Comparison of ENCODE assay signal across 8 cellular contexts in genomic region chr6:90294989-90295853, GRCh38. TPM values are rescaled to one million over a fixed set of nuclear protein-coding genes. Genes with fewer than 3 reads are reported as not detected.
DNase-seq lines count a peak whose midpoint lies in the region; ATAC-seq, FAIRE-seq and TF ChIP-seq lines count a peak whose summit lies in the region.

No MANE protein-coding gene starts in this region.

- H3K4me1 ChIP-seq in IMR-90 (ENCODE audit: control insufficient read depth, insufficient read depth, low read length), result no peaks in the 10 kb centered on the region; the same call in 1 of the 2 replicates

- H2BK15ac ChIP-seq in IMR-90 (ENCODE audit: low read depth, low read length), result no peak overlapping the region

- H2AK5ac ChIP-seq in IMR-90 (ENCODE audit: low read depth, low read length), result no peak overlapping the region

- no peak overlapping the region; a peak in 1 of 4 replicates for H4K8ac ChIP-seq in IMR-90 (ENCODE audit: low read depth in 2 of 2, low read length in 2 of 2)

- peak overlapping the region; percentile 72 for H3K23ac ChIP-seq in IMR-90 (ENCODE audit: low read depth, low read length)

- DNase-seq in GM12891 (ENCODE audit: insufficient read length, low spot score) (peak; percentile 24), IMR-90 (peak; percentile 43), ecto neural progenitor cell (ENCODE audit: low spot score) (peak; percentile 60), lung microvascular endothelial cell (ENCODE audit: low read depth in 2 of 2) (peak; percentile 36 to 66), NCI-H2107 treated with DMSO at 0.1 percent for 48 hours (lab: John Stamatoyannopoulos, UW; ENCODE audit: unreplicated experiment) (no peak), HTR-8/SVneo (ENCODE audit: insufficient read length, low spot score) (no peak)
- peak; percentile 82 for DNase-seq in activated CD4-positive, alpha-beta memory T cell treated with anti-CD3 and anti-CD28 coated beads for 36 hours
- peak; percentile 64 to 77 (median 68) for DNase-seq in stimulated activated CD4-positive, alpha-beta T cell treated with anti-CD3 and anti-CD28 coated beads, TNF-alpha, amount 100 ng/mL, for 24 hours (ENCODE audit: low read depth in 3 of 3)

- no peaks in the 10 kb centered on the region; the same call in 1 of the 2 replicates for H4K20me1 ChIP-seq in IMR-90 (ENCODE audit: insufficient read depth, low read length)

- peak overlapping the region; percentile 86 for H3K27ac Mint-ChIP-seq in activated CD4-positive, alpha-beta memory T cell treated with anti-CD3 and anti-CD28 coated beads for 36 hours

- no peaks in the 10 kb centered on the region for H3K9me1 ChIP-seq in IMR-90 (ENCODE audit: insufficient read depth, low read length)

- H3K79me1 ChIP-seq in IMR-90 (ENCODE audit: low read depth in 1 of 2, low read length in 2 of 2), result no peaks in the 10 kb centered on the region

- TF ChIP-seq POLR2A in GM12891 (IDR thresholded peaks at IDR 0.05; ENCODE audit: low read depth, low read length) (no peak), IMR-90 (IDR thresholded peaks at IDR 0.05; ENCODE audit: low read depth, low read length) (no peak)

- in situ Hi-C loops in IMR-90 (cut with MboI; ENCODE audit: low sequenced_read_pairs), result loop anchor here (5.0 to 10.0 kb wide), 2 partner anchors 92 to 200 kb away; no protein-coding TSS in a partner anchor

- H3K36me3 ChIP-seq in IMR-90 (ENCODE audit: control insufficient read depth, insufficient read depth, low read length), result no peaks in the 10 kb centered on the region

- H2AFZ ChIP-seq in IMR-90 (replicated peaks; ENCODE audit: low read length, poor library complexity), result peak overlapping the region; percentile 92

- H3K27me3 Mint-ChIP-seq in activated CD4-positive, alpha-beta memory T cell treated with anti-CD3 and anti-CD28 coated beads for 36 hours, result peaks cover 9% of the 10 kb centered on the region

- intact Hi-C loops in IMR-90 (cut with micrococcal nuclease), result loop anchor here (5.0 kb wide), 1 partner anchor 158 kb away; no protein-coding TSS in a partner anchor
- intact Hi-C loops in activated CD4-positive, alpha-beta memory T cell treated with anti-CD3 and anti-CD28 coated beads for 36 hours (cut with micrococcal nuclease), result loop anchor here (1.0 to 2.0 kb wide), 3 partner anchors 56 to 184 kb away; no protein-coding TSS in a partner anchor

- H3K4me2 ChIP-seq in IMR-90 (ENCODE audit: low read depth, low read length), result peak overlapping the region; percentile 91

- H3K9me3 ChIP-seq in IMR-90 (ENCODE audit: control insufficient read depth, insufficient read depth, low read length), result no peaks in the 10 kb centered on the region

- H3K4me1 Mint-ChIP-seq in activated CD4-positive, alpha-beta memory T cell treated with anti-CD3 and anti-CD28 coated beads for 36 hours (ENCODE audit: low read depth), result peaks cover 45% of the 10 kb centered on the region

- peak overlapping the region; percentile 81 for H2AK9ac ChIP-seq in IMR-90 (replicated peaks; ENCODE audit: low read depth, low read length, poor library complexity)

- WGBS in IMR-90 (ENCODE audit: extremely low coverage in 2 of 2, insufficient read length in 1 of 2), 2 experiments, result 1% methylated on average over 28 of the region's 79 CpGs; no CpG with 5 or more reads in 1 of the 2 experiments

- dilution Hi-C loops in IMR-90 (cut with HindIII; ENCODE audit: low sequenced_read_pairs, unreplicated experiment), result no loop called here

- peak; percentile 52 for TF ChIP-seq RAD21 in IMR-90 (IDR thresholded peaks at IDR 0.05; ENCODE audit: low read length)

- H2BK5ac ChIP-seq in IMR-90 (ENCODE audit: low read depth, low read length, poor library complexity, severe bottlenecking), result no peak overlapping the region

- H4K5ac ChIP-seq in IMR-90 (ENCODE audit: low read depth, low read length), result no peak overlapping the region

- H3K27me3 ChIP-seq in IMR-90 (ENCODE audit: control insufficient read depth, insufficient read depth, low read length), result peaks cover 17% of the 10 kb centered on the region

- TF ChIP-seq CTCF in IMR-90 (conservative IDR thresholded peaks at IDR 0.05; ENCODE audit: low read depth, low read length), result peak; percentile 39

- peak overlapping the region; percentile 17; the same call in 1 of the 2 replicates for H3K9ac ChIP-seq in IMR-90 (ENCODE audit: low read depth, low read length)

- POLR2A ChIA-PET in IMR-90 (lab: Charles Lee; ENCODE audit: unreplicated experiment), result no interaction called here
- POLR2A ChIA-PET in activated CD4-positive, alpha-beta memory T cell treated with anti-CD3 and anti-CD28 coated beads for 36 hours (lab: Charles Lee), result interaction anchor here (0.5 to 3.0 kb wide), 26 partner anchors 8 to 315 kb away, joined by 3 to 23 read pairs (median 4); no protein-coding TSS in a partner anchor

- H3K27ac ChIP-seq in IMR-90 (ENCODE audit: insufficient read depth, low read length), result peak overlapping the region; percentile 26

- CTCF ChIA-PET in IMR-90 (lab: Yijun Ruan, JAX), result interaction anchor here (0.6 to 1.7 kb wide), 4 partner anchors 23 to 355 kb away, joined by 3 to 4 read pairs (median 3); no protein-coding TSS in a partner anchor
- CTCF ChIA-PET in activated CD4-positive, alpha-beta memory T cell treated with anti-CD3 and anti-CD28 coated beads for 36 hours (lab: Charles Lee), result interaction anchor here (0.6 to 7.4 kb wide), 16 partner anchors 9 to 421 kb away, joined by 3 to 48 read pairs (median 4); no protein-coding TSS in a partner anchor

- no peak overlapping the region for H4K91ac ChIP-seq in IMR-90 (ENCODE audit: insufficient read depth, low read depth, low read length)

- no peaks in the 10 kb centered on the region for H3K9me3 Mint-ChIP-seq in activated CD4-positive, alpha-beta memory T cell treated with anti-CD3 and anti-CD28 coated beads for 36 hours

- H3K36me3 Mint-ChIP-seq in activated CD4-positive, alpha-beta memory T cell treated with anti-CD3 and anti-CD28 coated beads for 36 hours, result peaks cover 30% of the 10 kb centered on the region

- FAIRE-seq in GM12891 (lab: Jason Lieb, UNC), result no peak
- FAIRE-seq in HTR-8/SVneo (lab: Jason Lieb, UNC), result no peak

- H3K4me3 Mint-ChIP-seq in activated CD4-positive, alpha-beta memory T cell treated with anti-CD3 and anti-CD28 coated beads for 36 hours, result peak overlapping the region; percentile 79

- H3K14ac ChIP-seq in IMR-90 (replicated peaks; ENCODE audit: low read depth, low read length), result no peak overlapping the region; the same call in 1 of the 2 replicates

- H3K56ac ChIP-seq in IMR-90 (ENCODE audit: extremely low read depth, insufficient read depth, low read length), result no peak overlapping the region

- ATAC-seq in IMR-90 (ENCODE audit: low read depth), result peak; percentile 59

- peak overlapping the region; percentile 39; the same call in 1 of the 2 replicates for H3K4ac ChIP-seq in IMR-90 (ENCODE audit: low read depth, low read length)

- BruUV-seq in IMR-90 (replicated peaks; lab: Mats Ljungman, UMichigan), result no TSS peak

- no peak overlapping the region; the same call in 1 of the 2 replicates for H3K18ac ChIP-seq in IMR-90 (ENCODE audit: low read depth, low read length)

- H3K4me3 ChIP-seq in IMR-90 (ENCODE audit: insufficient read depth, low read depth, low read length), result peak overlapping the region; percentile 56

- H2BK120ac ChIP-seq in IMR-90 (ENCODE audit: low read depth, low read length), result peak overlapping the region; percentile 56; the same call in 1 of the 2 replicates

- H2BK20ac ChIP-seq in IMR-90 (ENCODE audit: low read depth, low read length), result no peak overlapping the region; the same call in 1 of the 2 replicates

TF ChIP-seq in GM12891, 5 proteins besides CTCF, POLR2A, EP300 and RAD21:
- TF ChIP-seq SPI1 (IDR thresholded peaks at IDR 0.05; ENCODE audit: low read depth, low read length), result no peak
- TF ChIP-seq PAX5 (IDR thresholded peaks at IDR 0.05; ENCODE audit: insufficient read depth, low read length, severe bottlenecking), result no peak
- no peak for TF ChIP-seq TAF1 (IDR thresholded peaks at IDR 0.05; ENCODE audit: low read depth, low read length)
- TF ChIP-seq POU2F2 (IDR thresholded peaks at IDR 0.05; ENCODE audit: low read depth, low read length), result no peak
- no peak for TF ChIP-seq POLR2AphosphoS5 (IDR thresholded peaks at IDR 0.05; ENCODE audit: low read depth, low read length)

TF ChIP-seq in IMR-90, 13 proteins besides CTCF, POLR2A, EP300 and RAD21 (continues in another document):
- TF ChIP-seq RCOR1 (IDR thresholded peaks at IDR 0.05; ENCODE audit: insufficient replicate concordance, low read length), result no peak
- TF ChIP-seq BHLHE40 (IDR thresholded peaks at IDR 0.05; ENCODE audit: low read depth, low read length), result no peak
- TF ChIP-seq USF2 (IDR thresholded peaks at IDR 0.05; ENCODE audit: low read depth, low read length), result no peak
- TF ChIP-seq ELK1 (IDR thresholded peaks at IDR 0.05; ENCODE audit: borderline replicate concordance, low read depth, low read length), result no peak
- no peak for TF ChIP-seq NFE2L2 (IDR thresholded peaks at IDR 0.05; ENCODE audit: low read depth, low read length)
- 0 out of 2 replicates have a peak, but pooled peaks have one; percentile 2 for TF ChIP-seq MAZ (IDR thresholded peaks at IDR 0.05; ENCODE audit: borderline replicate concordance, low read depth, low read length)
- TF ChIP-seq RFX5 (IDR thresholded peaks at IDR 0.05; ENCODE audit: low read depth, low read length), result no peak
- 0 out of 2 replicates have a peak, but pooled peaks have one; percentile 3 for TF ChIP-seq SMC3 (IDR thresholded peaks at IDR 0.05; ENCODE audit: low read depth, low read length)

RNA-seq across cellular contexts. Expression of gene BACH2, which starts 1.4 kb away (rescaled TPM):
- 0.01 TPM for polyA plus RNA-seq in GM12891 (2012; ENCODE audit: low read depth, missing spikeins)
- total RNA-seq in IMR-90 (2012; rRNA removed) (1.1 and 1.3 TPM in 2 replicates), lung microvascular endothelial cell (2.8 TPM in 2 replicates)
- 0.87 and 1.4 TPM in 2 replicates for polyA plus RNA-seq in IMR-90 (2012; rRNA removed)
- polyA plus RNA-seq in IMR-90 (2012; cell fraction: cytosol; rRNA removed), result 0.68 and 1.0 TPM in 2 replicates
- 0.66 and 1.2 TPM in 2 replicates for polyA plus RNA-seq in IMR-90 (2012; cell fraction: nucleus; rRNA removed; ENCODE audit: low replicate concordance)
- total RNA-seq in activated CD4-positive, alpha-beta memory T cell treated with anti-CD3 and anti-CD28 coated beads for 36 hours, result 10 to 100 TPM; 49.2 to 55.4 TPM

Comparison
In these comparisons a context has a peak if more than half of its experiments do, and no peak if none do; other contexts are left out.
1. DNase-seq: peak in GM12891 (single experiment), IMR-90 (single experiment), activated CD4-positive, alpha-beta memory T cell treated with anti-CD3 and anti-CD28 coated beads for 36 hours (single experiment), ecto neural progenitor cell (single experiment), lung microvascular endothelial cell (2 of 2) and stimulated activated CD4-positive, alpha-beta T cell treated with anti-CD3 and anti-CD28 coated beads, TNF-alpha, amount 100 ng/mL, for 24 hours (3 of 3); none in NCI-H2107 treated with DMSO at 0.1 percent for 48 hours (single experiment) and HTR-8/SVneo (single experiment).
2. RNA of gene BACH2, which starts 1.4 kb away (total RNA-seq): 49.2 to 55.4 TPM in activated CD4-positive, alpha-beta memory T cell treated with anti-CD3 and anti-CD28 coated beads for 36 hours; 2.8 TPM in lung microvascular endothelial cell and 1.1 to 1.3 TPM in IMR-90; every median in the first group is over 10 times any median in the second.